Comparison of ENCODE assay signal across 29 cellular contexts in the genomic region with DNA sequence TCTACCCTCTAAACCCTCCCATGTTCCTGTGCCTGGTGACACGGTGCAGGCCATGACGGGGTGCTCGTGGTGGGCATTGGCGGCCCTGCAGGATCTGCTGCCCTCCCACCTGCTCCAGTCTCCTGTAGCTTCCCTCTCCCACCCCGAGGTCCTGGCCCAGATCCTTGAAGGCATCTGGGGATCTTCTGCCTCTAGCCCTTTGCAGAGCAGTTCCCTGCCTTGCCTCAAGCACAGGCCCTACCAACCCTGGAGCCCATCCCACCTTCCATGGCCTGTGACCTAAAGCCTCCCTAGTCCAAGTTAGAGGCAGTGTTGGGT. TPM values are rescaled to one million over a fixed set of nuclear protein-coding genes. Genes with fewer than 3 reads are reported as not detected.
"Had no signal": no experiment of that assay in that cellular context is flagged by ENCODE, and none has a peak within 500 bp of the region (broad histone marks: within the 10 kb centered on the region; RNA-seq: fewer than 3 reads in every experiment).

No MANE protein-coding gene starts in this region.

- H3K27ac ChIP-seq: adrenal gland, brain microvascular endothelial cell, heart left ventricle had no signal

- H3K9me3 ChIP-seq: adrenal gland, heart left ventricle had no signal

- H3K4me1 ChIP-seq: adrenal gland had no signal

- H3K36me3 ChIP-seq: adrenal gland, brain microvascular endothelial cell, heart left ventricle had no signal

- H3K4me3 ChIP-seq: adrenal gland, heart left ventricle had no signal

- DNase-seq: activated CD4-positive, alpha-beta memory T cell treated with anti-CD3 and anti-CD28 coated beads for 36 hours; activated CD4-positive, alpha-beta T cell treated with anti-CD3 and anti-CD28 coated beads for 36 hours; activated CD4-positive, alpha-beta T cell treated with anti-CD3 and anti-CD28 coated beads, Interleukin-2, amount 10 ng/mL, durations not matched to agents 24 days and 14 days; activated CD4-positive, CD25-positive, alpha-beta regulatory T cell; activated CD4-positive, CD25-positive, alpha-beta regulatory T cell treated with anti-CD3 and anti-CD28 coated beads, Interleukin-2, amount 50 U/mL, for 72 hours; activated CD8-positive, alpha-beta memory T cell treated with anti-CD3 and anti-CD28 coated beads, Interleukin-2, amount 10 ng/mL, durations not matched to agents 7 days and 5 days; activated CD8-positive, alpha-beta memory T cell treated with anti-CD3 and anti-CD28 coated beads, Interleukin-2, amount 50 U/mL, for 4 hours; activated CD8-positive, alpha-beta T cell treated with anti-CD3 and anti-CD28 coated beads, Interleukin-2, amount 10 ng/mL, durations not matched to agents 7 days and 5 days; activated effector memory CD4-positive, alpha-beta T cell treated with anti-CD3 and anti-CD28 coated beads, Interleukin-2, amount 50 U/mL, for 16 hours; activated naive CD4-positive, alpha-beta T cell treated with anti-CD3 and anti-CD28 coated beads for 36 hours; activated naive CD8-positive, alpha-beta T cell treated with anti-CD3 and anti-CD28 coated beads for 36 hours; activated naive CD8-positive, alpha-beta T cell treated with anti-CD3 and anti-CD28 coated beads, Interleukin-2, amount 50 U/mL, for 24 hours; activated T-cell treated with anti-CD3 and anti-CD28 coated beads, Interleukin-2, amount 50 U/mL, for 1 hour; activated T-cell treated with anti-CD3 and anti-CD28 coated beads, Interleukin-2, amount 50 U/mL, for 48 hours; adrenal gland; amygdala; brain microvascular endothelial cell; cortex of kidney; dermis blood vessel endothelial cell; effector CD8-positive, alpha-beta T cell; endodermal cell; foreskin fibroblast; T-helper 2 cell had no signal

- H3K27me3 ChIP-seq: adrenal gland, brain microvascular endothelial cell had no signal

RNA-seq across cellular contexts. Expression of a gene that starts 55.6 kb away (rescaled TPM):
- total RNA-seq: activated CD8-positive, alpha-beta memory T cell treated with anti-CD3 and anti-CD28 coated beads for 36 hours; activated naive CD4-positive, alpha-beta T cell treated with anti-CD3 and anti-CD28 coated beads for 36 hours; astrocyte; bronchial epithelial cell; endodermal cell; epithelial cell of proximal tubule; frontal cortex had no signal
